ENCODE assay signal across 18 cellular contexts in genomic region chr2:98521266-98521665, GRCh38.
DNase-seq lines count a peak whose midpoint lies in the region; TF ChIP-seq lines count a peak whose summit lies in the region.
"Had no signal": no experiment of that assay in that cellular context is flagged by ENCODE, and none has a peak within 500 bp of the region (broad histone marks: within the 10 kb centered on the region; RNA-seq: fewer than 3 reads in every experiment).

No MANE protein-coding gene starts in this region.

- H3K4me1 ChIP-seq in osteoblast (ENCODE audit: insufficient read depth, low read length): no peaks in the 10 kb centered on the region
- H3K4me1 ChIP-seq in sigmoid colon: peaks cover 0 to 34% (median 19%) of the 10 kb centered on the region in 4 donors
- H3K4me1 ChIP-seq: BLaER1, Caco-2, HAP-1 had no signal

- DNase-seq in activated CD8-positive, alpha-beta memory T cell treated with anti-CD3 and anti-CD28 coated beads for 24 hours: peak; percentile 40
- DNase-seq in activated CD8-positive, alpha-beta memory T cell treated with anti-CD3 and anti-CD28 coated beads, Interleukin-2, amount 50 U/mL, for 4 hours: no peak
- peak; percentile 71 for DNase-seq in cerebellum (ENCODE audit: low spot score)
- DNase-seq in osteoblast (ENCODE audit: insufficient read length, low spot score, missing footprints): peak; percentile 17
- DNase-seq in glomerular visceral epithelial cell (ENCODE audit: extremely low spot score): no peak
- DNase-seq in sigmoid colon: no peak
- DNase-seq: Caco-2; CD4-positive, CD25-positive, alpha-beta regulatory T cell; CD8-positive, alpha-beta T cell; DMS79; EL; GF-D8; GOT3; HFFc6 had no signal

- no peaks in the 10 kb centered on the region for H3K36me3 ChIP-seq in osteoblast (ENCODE audit: insufficient read depth, low read length)
- H3K36me3 ChIP-seq in sigmoid colon: peaks cover 0 to 22% (median 4%) of the 10 kb centered on the region in 4 donors
- H3K36me3 ChIP-seq: HAP-1 had no signal

- no peak overlapping the region for H2AFZ ChIP-seq in osteoblast (ENCODE audit: low read length)

- H3K27me3 ChIP-seq in osteoblast (ENCODE audit: insufficient read depth, low read length) (no peaks in the 10 kb centered on the region), sigmoid colon (no peaks in the 10 kb centered on the region)
- H3K27me3 ChIP-seq: BLaER1 had no signal

- TF ChIP-seq CTCF in osteoblast (IDR thresholded peaks at IDR 0.05; ENCODE audit: extremely low read depth, low read depth, low read length) (no peak), sigmoid colon (IDR thresholded peaks at IDR 0.05) (no peak)

- no peak overlapping the region for H3K4me3 ChIP-seq in osteoblast (ENCODE audit: insufficient read depth, low read length)
- H3K4me3 ChIP-seq in sigmoid colon: no peak overlapping the region
- H3K4me3 ChIP-seq: BLaER1, HAP-1 had no signal

- WGBS in sigmoid colon, 2 donors: 92 to 94% methylated on average over 7 of the region's 7 CpGs

- H3K9me3 ChIP-seq in osteoblast (ENCODE audit: low read depth, low read length): no peaks in the 10 kb centered on the region
- H3K9me3 ChIP-seq in sigmoid colon: no peaks in the 10 kb centered on the region
- H3K9me3 ChIP-seq: BLaER1, Caco-2, HAP-1 had no signal

- H3K27ac ChIP-seq in osteoblast (ENCODE audit: low read depth, low read length): no peak overlapping the region
- H3K27ac ChIP-seq in sigmoid colon: no peak overlapping the region
- H3K27ac ChIP-seq: 22Rv1, BLaER1, C4-2B had no signal

- no peak overlapping the region for H3K4me2 ChIP-seq in osteoblast (ENCODE audit: insufficient read depth, low read length)
- H3K4me2 ChIP-seq: BLaER1 had no signal

- peaks cover 6% of the 10 kb centered on the region for H3K79me2 ChIP-seq in osteoblast (ENCODE audit: insufficient read depth, low read length)

- no peak for TF ChIP-seq EP300 in sigmoid colon (IDR thresholded peaks at IDR 0.05)

- no peak for TF ChIP-seq POLR2A in sigmoid colon (IDR thresholded peaks at IDR 0.05)

- H4K20me1 ChIP-seq in osteoblast (ENCODE audit: insufficient read depth, low read length): peaks cover 7% of the 10 kb centered on the region

- intact Hi-C loops in sigmoid colon (cut with DNase I): no loop called here

Comparison
In these comparisons a context has a peak if more than half of its experiments do, and no peak if none do; other contexts are left out.
1. DNase-seq: peak in activated CD8-positive, alpha-beta memory T cell treated with anti-CD3 and anti-CD28 coated beads for 24 hours (single experiment), cerebellum (single experiment) and osteoblast (single experiment); none in activated CD8-positive, alpha-beta memory T cell treated with anti-CD3 and anti-CD28 coated beads, Interleukin-2, amount 50 U/mL, for 4 hours (single experiment), glomerular visceral epithelial cell (single experiment) and sigmoid colon (single experiment).